In the genomic region with DNA sequence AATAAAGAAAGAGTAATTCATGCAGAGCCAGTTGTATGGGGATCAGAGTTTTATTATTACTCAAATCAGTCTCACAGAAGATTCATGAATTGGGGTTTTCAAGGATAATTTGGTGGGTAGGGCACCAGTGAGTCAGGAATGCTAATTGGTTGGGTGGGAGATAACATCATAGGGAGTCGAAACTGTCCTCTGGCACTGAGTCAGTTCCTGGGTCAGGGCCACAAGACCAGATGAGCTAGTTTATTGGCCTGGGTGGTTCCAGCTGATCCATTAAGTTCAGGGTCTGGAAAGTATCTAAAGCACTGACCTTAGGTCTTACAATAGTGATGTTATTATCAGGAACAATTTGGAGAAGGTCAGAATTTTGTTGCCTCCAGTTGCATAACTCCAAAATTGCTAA, we compare ENCODE assay signal across 14 cellular contexts.
"Had no signal": no experiment of that assay in that cellular context is flagged by ENCODE, and none has a peak within 500 bp of the region (broad histone marks: within the 10 kb centered on the region; RNA-seq: fewer than 3 reads in every experiment).

No MANE protein-coding gene starts in this region.

- H3K27me3 ChIP-seq: ascending aorta, pancreas had no signal

- DNase-seq: activated naive CD4-positive, alpha-beta T cell; activated naive CD8-positive, alpha-beta T cell treated with anti-CD3 and anti-CD28 coated beads, Interleukin-2, amount 10 ng/mL, durations not matched to agents 7 days and 5 days; activated T-cell treated with anti-CD3 and anti-CD28 coated beads for 4 hours; dermis blood vessel endothelial cell; glutamatergic neuron; kidney glomerular epithelial cell; lower lobe of right lung; midbrain had no signal

- H3K36me3 ChIP-seq: ascending aorta, lower lobe of right lung, pancreas, thoracic aorta had no signal

- H3K4me1 ChIP-seq: ascending aorta, lower lobe of right lung had no signal

- ATAC-seq: activated CD4-positive, CD25-positive, alpha-beta regulatory T cell treated with anti-CD3 and anti-CD28 coated beads, Interleukin-2, amount 50 U/mL, for 24 hours; lower lobe of right lung; pancreas; stimulated activated effector memory CD8-positive, alpha-beta T cell treated with anti-CD3 and anti-CD28 coated beads, Interleukin-12 subunit alpha, Interleukin-12 subunit beta, amount 100 ng/mL, for 72 hours had no signal

- H3K9me3 ChIP-seq: ascending aorta, lower lobe of right lung, pancreas, thoracic aorta had no signal

- H3K27ac ChIP-seq: ascending aorta, epithelial cell of prostate, lower lobe of right lung, pancreas, thoracic aorta had no signal

- H3K4me3 ChIP-seq: ascending aorta, lower lobe of right lung, pancreas, thoracic aorta had no signal
